Comparison of ENCODE assay signal across 1 cellular context in genomic region chr4:6205973-6206372, GRCh38.
A peak's percentile ranks its signal among the peaks of the same experiment; 100 is the strongest.
TF ChIP-seq lines count a peak whose summit lies in the region.

No MANE protein-coding gene starts in this region.

TF ChIP-seq in GM12878, 131 proteins besides CTCF, POLR2A, EP300 and RAD21 (continued from another document):
- TF ChIP-seq MLLT1 (IDR thresholded peaks at IDR 0.05): no peak
- TF ChIP-seq SPI1 (IDR thresholded peaks at IDR 0.05; ENCODE audit: borderline replicate concordance, insufficient read depth, low read depth, low read length): peak; percentile 53; the same call in 1 of the 2 replicates
